33 cellular contexts compared by ENCODE assay signal in the genomic region with DNA sequence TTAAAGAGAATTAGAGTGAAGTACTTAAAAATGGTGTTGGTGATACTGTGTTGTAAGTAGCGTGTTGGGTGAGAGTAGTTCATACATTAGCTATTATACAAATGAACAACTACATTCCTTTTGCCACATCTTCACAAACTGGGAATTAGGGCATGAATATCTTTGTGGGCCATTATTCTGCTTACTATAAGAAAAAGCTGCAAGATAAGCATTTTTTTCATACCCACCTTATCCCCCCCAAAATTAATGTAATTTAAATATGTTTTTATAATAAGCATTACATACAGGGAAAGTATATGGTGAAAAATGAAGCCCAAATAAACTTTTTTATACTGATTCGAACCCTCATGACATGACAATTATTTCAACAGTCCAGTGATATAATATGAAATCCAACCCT.
"Had no signal": no experiment of that assay in that cellular context is flagged by ENCODE, and none has a peak within 500 bp of the region (broad histone marks: within the 10 kb centered on the region; RNA-seq: fewer than 3 reads in every experiment).

No MANE protein-coding gene starts in this region.

- H3K9me3 ChIP-seq: adrenal gland, ascending aorta, body of pancreas, breast epithelium had no signal

- H3K4me3 ChIP-seq: adrenal gland, ascending aorta, body of pancreas, breast epithelium, cardiac muscle cell had no signal

- ATAC-seq: activated naive CD4-positive, alpha-beta T cell treated with anti-CD3 and anti-CD28 coated beads, Interleukin-2, amount 50 U/mL, for 72 hours; activated naive CD8-positive, alpha-beta T cell treated with anti-CD3 and anti-CD28 coated beads, Interleukin-2, amount 50 U/mL, for 24 hours; activated T-cell treated with anti-CD3 and anti-CD28 coated beads, Interleukin-2, amount 50 U/mL, for 4 hours; activated T-cell treated with anti-CD3 and anti-CD28 coated beads, Interleukin-2, amount 50 U/mL, for 72 hours; activated T-helper 17 cell treated with anti-CD3 and anti-CD28 coated beads, Interleukin-2, amount 50 U/mL, for 72 hours; body of pancreas had no signal

- H3K4me1 ChIP-seq: adrenal gland, ascending aorta, body of pancreas, breast epithelium had no signal

- H3K27ac ChIP-seq: adrenal gland, ascending aorta, body of pancreas, brain microvascular endothelial cell, breast epithelium, cardiac muscle cell had no signal

- DNase-seq: activated effector memory CD4-positive, alpha-beta T cell treated with anti-CD3 and anti-CD28 coated beads, Interleukin-2, amount 50 U/mL, for 16 hours; activated effector memory CD4-positive, alpha-beta T cell treated with Interleukin-2 at 50 U/mL for 16 hours; activated gamma-delta T cell; activated gamma-delta T cell treated with Interleukin-2 at 50 U/mL for 16 hours; activated naive CD4-positive, alpha-beta T cell; activated naive CD4-positive, alpha-beta T cell treated with anti-CD3 and anti-CD28 coated beads for 36 hours; activated naive CD4-positive, alpha-beta T cell treated with anti-CD3 and anti-CD28 coated beads, Interleukin-2, amount 10 ng/mL, durations not matched to agents 7 days and 5 days; activated naive CD4-positive, alpha-beta T cell treated with anti-CD3 and anti-CD28 coated beads, Interleukin-2, amount 50 U/mL, for 16 hours; activated naive CD4-positive, alpha-beta T cell treated with Interleukin-2 at 50 U/mL for 16 hours; activated naive CD8-positive, alpha-beta T cell treated with anti-CD3 and anti-CD28 coated beads for 36 hours; activated naive CD8-positive, alpha-beta T cell treated with anti-CD3 and anti-CD28 coated beads, Interleukin-2, amount 10 ng/mL, durations not matched to agents 7 days and 5 days; activated naive CD8-positive, alpha-beta T cell treated with anti-CD3 and anti-CD28 coated beads, Interleukin-2, amount 50 U/mL, for 24 hours; activated T-cell treated with anti-CD3 and anti-CD28 coated beads, Interleukin-2, amount 50 U/mL, for 24 hours; activated T-cell treated with anti-CD3 and anti-CD28 coated beads, Interleukin-2, amount 50 U/mL, for 4 hours; activated T-cell treated with anti-CD3 and anti-CD28 coated beads, Interleukin-2, amount 50 U/mL, for 48 hours; activated T-cell treated with anti-CD3 and anti-CD28 coated beads, Interleukin-2, amount 50 U/mL, for 72 hours; adrenal gland; amniotic stem cell; amygdala; aorta; body of pancreas; brain microvascular endothelial cell; caudate nucleus; central memory CD4-positive, alpha-beta T cell; cerebellar nuclear complex had no signal

- H3K36me3 ChIP-seq: breast epithelium had no signal

- H3K27me3 ChIP-seq: adrenal gland, ascending aorta, body of pancreas, brain microvascular endothelial cell, breast epithelium, cardiac muscle cell had no signal

- FAIRE-seq: astrocyte, bronchial epithelial cell, colon had no signal
